Comparison of ENCODE assay signal across 7 cellular contexts in the genomic region with DNA sequence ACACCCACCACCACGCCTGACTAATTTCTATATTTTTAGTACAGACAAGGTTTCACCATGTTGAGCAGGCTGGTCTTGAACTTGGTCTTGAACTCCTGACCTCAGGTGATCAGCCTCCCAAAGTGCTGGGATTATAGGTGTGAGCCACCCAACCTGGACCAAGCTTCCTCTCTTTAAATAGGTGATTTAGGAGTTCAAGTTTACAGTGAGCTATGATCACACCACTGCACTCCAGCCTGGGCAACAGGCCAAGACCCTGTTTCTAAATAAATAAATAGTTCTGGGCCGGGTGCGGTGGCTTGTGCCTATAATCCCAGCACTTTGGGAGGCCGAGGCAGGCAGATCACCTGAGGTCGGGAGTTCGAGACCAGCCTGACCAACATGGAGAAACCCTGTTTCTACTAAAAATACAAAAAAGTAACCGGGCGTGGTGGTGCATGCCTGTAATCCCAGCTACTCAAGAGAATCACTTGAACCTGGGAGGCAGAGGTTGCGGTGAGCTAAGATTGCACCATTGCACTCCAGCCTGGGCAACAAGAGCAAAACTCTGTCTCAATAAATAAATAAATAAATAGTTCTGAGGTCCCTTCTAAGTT. TPM values are rescaled to one million over a fixed set of nuclear protein-coding genes. Genes with fewer than 3 reads are reported as not detected.
DNase-seq lines count a peak whose midpoint lies in the region; ATAC-seq, FAIRE-seq and TF ChIP-seq lines count a peak whose summit lies in the region.
"Not testable (repeated sequence)": the region's sequence is repeated elsewhere in the genome, so short reads cannot be mapped to it uniquely, and the experiment has no call there.

No MANE protein-coding gene starts in this region.

- H3K9me3 ChIP-seq in SJCRH30 (replicated peaks); HepG2 (ENCODE audit: low read length): not testable (repeated sequence)

- not testable (repeated sequence) for BruUV-seq in HepG2 (replicated peaks; lab: Mats Ljungman, UMichigan)

- not testable (repeated sequence) for H2AFZ ChIP-seq in HepG2 (ENCODE audit: low read length)

- POLR2A ChIA-PET in HepG2 (lab: Yijun Ruan, JAX) = interaction anchor here (1.1 to 1.5 kb wide), 2 partner anchors 34 to 67 kb away, joined by 4 read pairs; partner anchors contain the start of gene APPBP2

- CTCF ChIA-PET in HepG2 (lab: Yijun Ruan, JAX; ENCODE audit: low intra/inter-chr PET ratio, low total read pairs) = not testable (repeated sequence)

- not testable (repeated sequence) for H4K20me1 ChIP-seq in HepG2 (ENCODE audit: insufficient read depth, low read length)

- H3K4me1 ChIP-seq in SJCRH30 = not testable (repeated sequence)
- peaks cover 12% of the 10 kb centered on the region for H3K4me1 ChIP-seq in HepG2 (ENCODE audit: insufficient read depth, low read length)

- in situ Hi-C loops in HepG2 (cut with HindIII; ENCODE audit: extremely low pct_ligation_motif_present, low pct_unique_long_range_greater_than_20kb) = not testable (repeated sequence)

- WGBS in HepG2 (ENCODE audit: low lambda C conversion rate) = 65% methylated on average over 9 of the region's 9 CpGs

- intact Hi-C loops in HepG2 (cut with micrococcal nuclease; ENCODE audit: unreplicated experiment) = not testable (repeated sequence)

- H3K9ac ChIP-seq in HepG2 (ENCODE audit: insufficient read depth, low read depth, low read length) = not testable (repeated sequence)

- not testable (repeated sequence) for H3K27ac ChIP-seq in SJCRH30; HepG2 (ENCODE audit: extremely low read length, insufficient read depth, low read length)

- not testable (repeated sequence) for H3K79me2 ChIP-seq in HepG2 (ENCODE audit: insufficient read depth, low read length)

- TF ChIP-seq POLR2A in HepG2 (IDR thresholded peaks at IDR 0.05; ENCODE audit: insufficient read depth in 1 of 2, low read depth in 2 of 2, low read length in 2 of 2) = not testable (repeated sequence)

- H3K4me2 ChIP-seq in HepG2 (ENCODE audit: low read depth, low read length) = not testable (repeated sequence)

- not testable (repeated sequence) for H3K36me3 ChIP-seq in SJCRH30; HepG2 (replicated peaks in 1 of 2; ENCODE audit: control insufficient read depth in 1 of 2, insufficient read depth in 2 of 2, low read length in 2 of 2)

- FAIRE-seq in HepG2 (lab: Jason Lieb, UNC) = not testable (repeated sequence)

- not testable (repeated sequence) for TF ChIP-seq RAD21 in HepG2 (CRISPR knock-in tag; IDR thresholded peaks at IDR 0.05)

- H3K4me3 ChIP-seq in SJCRH30; HepG2 (replicated peaks in 1 of 3; ENCODE audit: insufficient read depth in 1 of 3, low read depth in 2 of 3, low read length in 3 of 3): not testable (repeated sequence)

- DNase-seq in DMS153 (lab: John Stamatoyannopoulos, UW) (peak; percentile 29), M059J (ENCODE audit: low read depth) (peak; percentile 38), NCI-H2029 (lab: John Stamatoyannopoulos, UW) (peak; percentile 36), NCI-H2196 (lab: John Stamatoyannopoulos, UW; ENCODE audit: unreplicated experiment) (peak; percentile 14), NCI-H82 (lab: John Stamatoyannopoulos, UW) (peak; percentile 27), SJCRH30 (peak; percentile 15), HepG2 (ENCODE audit: low spot score) (peak; percentile 50)

- not testable (repeated sequence) for H3K27me3 ChIP-seq in SJCRH30; HepG2 (ENCODE audit: control insufficient read depth in 1 of 2, insufficient read depth in 2 of 2, low read length in 2 of 2)

- peak; percentile 51; the same call in 2 of the 3 replicates for ATAC-seq in HepG2

- not testable (repeated sequence) for TF ChIP-seq EP300 in HepG2 (IDR thresholded peaks at IDR 0.05; ENCODE audit: low read depth in 2 of 2, low read length in 2 of 2); HepG2 (CRISPR knock-in tag; IDR thresholded peaks at IDR 0.05; ENCODE audit: borderline replicate concordance)

- TF ChIP-seq CTCF in HepG2 (CRISPR knock-in tag; IDR thresholded peaks at IDR 0.05) = not testable (repeated sequence)

TF ChIP-seq in HepG2, 621 proteins besides CTCF, POLR2A, EP300 and RAD21 (continues in another document):
- peak; percentile 21; the same call in 1 of the 2 replicates for TF ChIP-seq ZGPAT (CRISPR knock-in tag; IDR thresholded peaks at IDR 0.05)
- 0 out of 2 replicates have a peak, but pooled peaks have one; percentile 12 for TF ChIP-seq SAP130 (CRISPR knock-in tag; IDR thresholded peaks at IDR 0.05; ENCODE audit: low read depth)
- TF ChIP-seq FOXK1 (CRISPR knock-in tag; IDR thresholded peaks at IDR 0.05; ENCODE audit: borderline replicate concordance, low read depth) = 0 out of 2 replicates have a peak, but pooled peaks have one; percentile 24
- TF ChIP-seq HMG20A (CRISPR knock-in tag; IDR thresholded peaks at IDR 0.05; ENCODE audit: borderline replicate concordance) = 0 out of 2 replicates have a peak, but pooled peaks have one; percentile 18
- TF ChIP-seq, protein P1, sequence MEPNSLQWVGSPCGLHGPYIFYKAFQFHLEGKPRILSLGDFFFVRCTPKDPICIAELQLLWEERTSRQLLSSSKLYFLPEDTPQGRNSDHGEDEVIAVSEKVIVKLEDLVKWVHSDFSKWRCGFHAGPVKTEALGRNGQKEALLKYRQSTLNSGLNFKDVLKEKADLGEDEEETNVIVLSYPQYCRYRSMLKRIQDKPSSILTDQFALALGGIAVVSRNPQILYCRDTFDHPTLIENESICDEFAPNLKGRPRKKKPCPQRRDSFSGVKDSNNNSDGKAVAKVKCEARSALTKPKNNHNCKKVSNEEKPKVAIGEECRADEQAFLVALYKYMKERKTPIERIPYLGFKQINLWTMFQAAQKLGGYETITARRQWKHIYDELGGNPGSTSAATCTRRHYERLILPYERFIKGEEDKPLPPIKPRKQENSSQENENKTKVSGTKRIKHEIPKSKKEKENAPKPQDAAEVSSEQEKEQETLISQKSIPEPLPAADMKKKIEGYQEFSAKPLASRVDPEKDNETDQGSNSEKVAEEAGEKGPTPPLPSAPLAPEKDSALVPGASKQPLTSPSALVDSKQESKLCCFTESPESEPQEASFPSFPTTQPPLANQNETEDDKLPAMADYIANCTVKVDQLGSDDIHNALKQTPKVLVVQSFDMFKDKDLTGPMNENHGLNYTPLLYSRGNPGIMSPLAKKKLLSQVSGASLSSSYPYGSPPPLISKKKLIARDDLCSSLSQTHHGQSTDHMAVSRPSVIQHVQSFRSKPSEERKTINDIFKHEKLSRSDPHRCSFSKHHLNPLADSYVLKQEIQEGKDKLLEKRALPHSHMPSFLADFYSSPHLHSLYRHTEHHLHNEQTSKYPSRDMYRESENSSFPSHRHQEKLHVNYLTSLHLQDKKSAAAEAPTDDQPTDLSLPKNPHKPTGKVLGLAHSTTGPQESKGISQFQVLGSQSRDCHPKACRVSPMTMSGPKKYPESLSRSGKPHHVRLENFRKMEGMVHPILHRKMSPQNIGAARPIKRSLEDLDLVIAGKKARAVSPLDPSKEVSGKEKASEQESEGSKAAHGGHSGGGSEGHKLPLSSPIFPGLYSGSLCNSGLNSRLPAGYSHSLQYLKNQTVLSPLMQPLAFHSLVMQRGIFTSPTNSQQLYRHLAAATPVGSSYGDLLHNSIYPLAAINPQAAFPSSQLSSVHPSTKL (CRISPR knock-in tag; IDR thresholded peaks at IDR 0.05) = peak; percentile 34

RNA-seq across cellular contexts. Expression of gene PPM1D, which starts 6.5 kb away (rescaled TPM):
- 9.0 and 10.6 TPM in 2 replicates for total RNA-seq in M059J (2014; rRNA removed; shearing (Covaris generic))
- 10.8 TPM in 2 replicates for total RNA-seq in SJCRH30 (2014; rRNA removed; shearing (Covaris generic))
- total RNA-seq in HepG2 (2016; rRNA removed; fragmentation: Illumina TruSeq; extraction: Trizol) = 26.2 and 32.3 TPM in 2 replicates
- total RNA-seq in HepG2 (2016; cell fraction: cytosol; rRNA removed; fragmentation: Illumina TruSeq; extraction: Trizol; ENCODE audit: low read depth) = 24.3 and 34.3 TPM in 2 replicates
- total RNA-seq in HepG2 (2016; cell fraction: insoluble cytoplasmic fraction; rRNA removed; fragmentation: Illumina TruSeq; extraction: Trizol) = 26.8 and 33.7 TPM in 2 replicates
- 16.7 and 17.3 TPM in 2 replicates for total RNA-seq in HepG2 (2016; cell fraction: membrane; rRNA removed; fragmentation: Illumina TruSeq; extraction: Trizol)
- total RNA-seq in HepG2 (2016; cell fraction: nucleus; rRNA removed; fragmentation: Illumina TruSeq; extraction: Trizol) = 18.8 and 22.5 TPM in 2 replicates
- 7.3 and 8.0 TPM in 2 replicates for polyA plus RNA-seq in HepG2 (2011; rRNA removed)
- 5.0 and 7.2 TPM in 2 replicates for polyA plus RNA-seq in HepG2 (2011; cell fraction: cytosol; rRNA removed)
- polyA plus RNA-seq in HepG2 (2011; cell fraction: nucleus; rRNA removed) = 3.7 and 4.9 TPM in 2 replicates
- 11.2 and 12.0 TPM in 2 replicates for polyA plus RNA-seq in HepG2 (2012)
- polyA plus RNA-seq in HepG2 (2016; cell fraction: cytosol; fragmentation: Illumina TruSeq; extraction: Trizol; ENCODE audit: low read depth) = 2.3 and 2.4 TPM in 2 replicates
- polyA plus RNA-seq in HepG2 (2016; cell fraction: insoluble cytoplasmic fraction; fragmentation: Illumina TruSeq; extraction: Trizol; ENCODE audit: low read depth) = 39.7 and 39.9 TPM in 2 replicates
- polyA plus RNA-seq in HepG2 (2016; cell fraction: membrane; fragmentation: Illumina TruSeq; extraction: Trizol; ENCODE audit: low read depth) = 7.4 and 8.2 TPM in 2 replicates
- 26.4 and 26.9 TPM in 2 replicates for polyA plus RNA-seq in HepG2 (2016; cell fraction: nucleus; fragmentation: Illumina TruSeq; extraction: Trizol; ENCODE audit: insufficient read depth, low read depth)
- 11.5 and 16.5 TPM in 2 replicates for polyA minus RNA-seq in HepG2 (2011; rRNA and poly(A)+ RNA removed; ENCODE audit: low replicate concordance)
- 6.4 and 7.6 TPM in 2 replicates for polyA minus RNA-seq in HepG2 (2011; cell fraction: cytosol; rRNA and poly(A)+ RNA removed)
- 9.3 and 11.1 TPM in 2 replicates for polyA minus RNA-seq in HepG2 (2011; cell fraction: nucleus; rRNA and poly(A)+ RNA removed)
